In genomic region chr13:101779147-101779546, GRCh38 we compare ENCODE assay signal across 7 cellular contexts.
"Had no signal": no experiment of that assay in that cellular context is flagged by ENCODE, and none has a peak within 500 bp of the region (broad histone marks: within the 10 kb centered on the region; RNA-seq: fewer than 3 reads in every experiment).

No MANE protein-coding gene starts in this region.

- H3K9ac ChIP-seq: GM23248 had no signal

- H3K36me3 Mint-ChIP-seq: IgD-negative memory B cell had no signal

- FAIRE-seq: HTR-8/SVneo had no signal

- DNase-seq: GM23248, GOT3, H9, HCEC 1CT, KBM-7 had no signal

- H3K4me3 Mint-ChIP-seq: H9, IgD-negative memory B cell had no signal

- H2AFZ ChIP-seq: GM23248 had no signal

- H3K27ac Mint-ChIP-seq: IgD-negative memory B cell had no signal

- H3K4me3 ChIP-seq: GM23248 had no signal

- H3K4me1 Mint-ChIP-seq: IgD-negative memory B cell had no signal

- H3K9me3 Mint-ChIP-seq: H9, IgD-negative memory B cell had no signal

- H3K27ac ChIP-seq: GM23248 had no signal
